In the genomic region with DNA sequence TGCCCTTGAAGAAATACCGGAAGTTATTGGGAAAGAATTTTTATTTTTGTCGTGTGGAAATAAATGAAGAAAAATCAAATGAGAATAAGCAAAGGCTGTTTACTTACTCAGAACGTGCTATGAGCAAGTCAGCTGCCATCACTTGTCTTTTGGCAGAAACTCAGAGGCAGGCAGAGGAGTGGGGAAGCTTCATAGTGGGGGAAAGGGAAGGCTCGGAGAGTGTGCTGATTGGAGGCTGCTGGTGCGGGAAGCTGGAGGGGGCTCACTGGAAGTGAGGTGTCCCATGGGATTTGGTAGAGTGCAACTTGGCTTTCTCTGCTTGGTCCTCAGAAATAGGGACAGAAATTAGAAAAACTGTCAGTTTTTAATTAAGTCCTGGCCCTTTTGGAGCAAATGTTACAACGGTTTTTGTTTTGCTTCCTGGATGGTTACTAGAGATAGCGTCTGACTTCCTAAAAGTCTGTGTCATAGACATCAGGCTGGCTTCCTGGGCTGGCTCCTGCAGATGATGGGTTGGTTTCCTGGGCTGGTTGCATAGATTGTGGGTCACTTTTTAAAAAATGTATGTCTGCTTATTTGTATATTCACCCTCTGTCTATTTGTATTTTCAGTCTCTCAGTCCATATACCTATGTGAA, we compare ENCODE assay signal across 17 cellular contexts.
A peak's percentile ranks its signal among the peaks of the same experiment; 100 is the strongest.
DNase-seq lines count a peak whose midpoint lies in the region; TF ChIP-seq lines count a peak whose summit lies in the region.
"Had no signal": no experiment of that assay in that cellular context is flagged by ENCODE, and none has a peak within 500 bp of the region (broad histone marks: within the 10 kb centered on the region; RNA-seq: fewer than 3 reads in every experiment).

No MANE protein-coding gene starts in this region.

- 35 to 58% (median 41%) methylated on average over 7 of the region's 7 CpGs for WGBS in spleen, 5 donors

- peak overlapping the region; percentile 86 for H3K27ac ChIP-seq in SJCRH30
- H3K27ac ChIP-seq in spleen = peak overlapping the region in 5 of 8 donors; percentile 3 to 40 (median 3)
- H3K27ac ChIP-seq: epithelial cell of prostate, PC-9, transverse colon had no signal

- H3K4me3 ChIP-seq in SJCRH30 (peak overlapping the region; percentile 32), fibroblast of villous mesenchyme (ENCODE audit: low read depth, low read length) (no peak overlapping the region), spleen (no peak overlapping the region)
- H3K4me3 ChIP-seq: PC-9, transverse colon had no signal

- no peaks in the 10 kb centered on the region for H3K36me3 ChIP-seq in SJCRH30
- no peaks in the 10 kb centered on the region for H3K36me3 ChIP-seq in spleen
- H3K36me3 ChIP-seq: transverse colon had no signal

- TF ChIP-seq CTCF in fibroblast of villous mesenchyme (IDR thresholded peaks at IDR 0.05; ENCODE audit: insufficient read depth, low read depth, low read length) = no peak
- no peak for TF ChIP-seq CTCF in spleen (IDR thresholded peaks at IDR 0.05 in 8 of 11, conservative IDR thresholded peaks at IDR 0.05 in 3 of 11)

- intact Hi-C loops in spleen (cut with DNase I; ENCODE audit: low total_unique reads) = no loop called here

- H3K4me1 ChIP-seq in SJCRH30 = peaks cover 34% of the 10 kb centered on the region
- peaks cover 0 to 22% (median 3%) of the 10 kb centered on the region in 6 donors for H3K4me1 ChIP-seq in spleen
- H3K4me1 ChIP-seq: transverse colon had no signal

- H3K9me3 ChIP-seq in SJCRH30 (replicated peaks) (no peaks in the 10 kb centered on the region), spleen (no peaks in the 10 kb centered on the region)
- H3K9me3 ChIP-seq: transverse colon had no signal

- TF ChIP-seq POLR2A in spleen (IDR thresholded peaks at IDR 0.05) = no peak

- H3K27me3 ChIP-seq in SJCRH30 = no peaks in the 10 kb centered on the region
- H3K27me3 ChIP-seq in spleen (replicated peaks in 1 of 7) = peaks cover 0 to 12% (median 0%) of the 10 kb centered on the region in 7 donors
- H3K27me3 ChIP-seq: transverse colon had no signal

- DNase-seq in NCI-H1092 treated with DMSO at 0.1 percent for 48 hours (lab: John Stamatoyannopoulos, UW) = peak; percentile 0
- no peak for DNase-seq in NCI-H1092 (lab: John Stamatoyannopoulos, UW)
- DNase-seq in SJCRH30 = peak; percentile 50 to 68
- DNase-seq in fibroblast of villous mesenchyme (ENCODE audit: low read depth) = peak; percentile 23
- DNase-seq in spleen = no peak
- no peak for DNase-seq in effector CD8-positive, alpha-beta T cell (lab: John Stamatoyannopoulos, UW)
- DNase-seq in NCI-H1105 treated with DMSO at 0.1 percent for 48 hours (lab: John Stamatoyannopoulos, UW) = no peak
- no peak for DNase-seq in cerebellar nuclear complex (lab: John Stamatoyannopoulos, UW)
- DNase-seq: 8988T, caudate nucleus, DMS 273 treated with DMSO at 0.1 percent for 48 hours, HCEC 1CT, NCI-H2171, PC-9, T-helper 17 cell, transverse colon had no signal

Comparison
In these comparisons a context has a peak if more than half of its experiments do, and no peak if none do; other contexts are left out.
1. DNase-seq: peak in NCI-H1092 treated with DMSO at 0.1 percent for 48 hours (single experiment), SJCRH30 (2 of 2) and fibroblast of villous mesenchyme (single experiment); none in NCI-H1092 (single experiment), spleen (single experiment), effector CD8-positive, alpha-beta T cell (single experiment), NCI-H1105 treated with DMSO at 0.1 percent for 48 hours (single experiment) and cerebellar nuclear complex (0 of 2).